27 cellular contexts compared by ENCODE assay signal in genomic region chr3:52124766-52125165, GRCh38.
"Had no signal": no experiment of that assay in that cellular context is flagged by ENCODE, and none has a peak within 500 bp of the region (broad histone marks: within the 10 kb centered on the region; RNA-seq: fewer than 3 reads in every experiment).

No MANE protein-coding gene starts in this region.

- H3K36me3 Mint-ChIP-seq: activated naive CD8-positive, alpha-beta T cell; T-cell had no signal

- H3K9me3 Mint-ChIP-seq: activated CD4-positive, alpha-beta memory T cell treated with anti-CD3 and anti-CD28 coated beads, Interleukin-2, amount 10 ng/mL, durations not matched to agents 7 days and 5 days; activated naive CD4-positive, alpha-beta T cell treated with anti-CD3 and anti-CD28 coated beads for 36 hours; activated T-helper 17 cell treated with anti-CD3 and anti-CD28 coated beads, Interleukin-2, amount 50 U/mL, for 72 hours; T-cell had no signal

- H3K27ac ChIP-seq: brain microvascular endothelial cell, cardiac muscle cell, KMS-11, Peyer's patch, WERI-Rb-1 had no signal

- H3K4me3 Mint-ChIP-seq: activated CD4-positive, alpha-beta memory T cell treated with anti-CD3 and anti-CD28 coated beads, Interleukin-2, amount 10 ng/mL, durations not matched to agents 7 days and 5 days; activated CD4-positive, alpha-beta T cell treated with anti-CD3 and anti-CD28 coated beads for 36 hours; activated naive CD4-positive, alpha-beta T cell treated with anti-CD3 and anti-CD28 coated beads for 36 hours; activated naive CD8-positive, alpha-beta T cell; activated T-helper 17 cell treated with anti-CD3 and anti-CD28 coated beads, Interleukin-2, amount 50 U/mL, for 72 hours; T-cell had no signal

- H3K36me3 ChIP-seq: brain microvascular endothelial cell, cardiac muscle cell, Peyer's patch had no signal

- H3K27ac Mint-ChIP-seq: activated CD4-positive, alpha-beta T cell treated with anti-CD3 and anti-CD28 coated beads for 36 hours; activated naive CD4-positive, alpha-beta T cell treated with anti-CD3 and anti-CD28 coated beads for 36 hours; activated naive CD8-positive, alpha-beta T cell; T-cell had no signal

- H3K27me3 Mint-ChIP-seq: activated CD4-positive, alpha-beta memory T cell treated with anti-CD3 and anti-CD28 coated beads, Interleukin-2, amount 10 ng/mL, durations not matched to agents 7 days and 5 days; activated CD4-positive, alpha-beta T cell treated with anti-CD3 and anti-CD28 coated beads for 36 hours; activated naive CD8-positive, alpha-beta T cell; activated T-helper 17 cell treated with anti-CD3 and anti-CD28 coated beads, Interleukin-2, amount 50 U/mL, for 72 hours; T-cell had no signal

- H3K27me3 ChIP-seq: brain microvascular endothelial cell, cardiac muscle cell, Peyer's patch had no signal

- H3K9me3 ChIP-seq: Peyer's patch had no signal

- ATAC-seq: activated CD4-positive, alpha-beta T cell treated with anti-CD3 and anti-CD28 coated beads for 36 hours; activated T-helper 17 cell treated with anti-CD3 and anti-CD28 coated beads, Interleukin-2, amount 50 U/mL, for 72 hours; T-cell had no signal

- DNase-seq: activated CD4-positive, alpha-beta memory T cell treated with anti-CD3 and anti-CD28 coated beads, Interleukin-2, amount 10 ng/mL, durations not matched to agents 7 days and 5 days; activated CD4-positive, alpha-beta T cell treated with anti-CD3 and anti-CD28 coated beads for 36 hours; activated CD4-positive, alpha-beta T cell treated with anti-CD3 and anti-CD28 coated beads, Interleukin-2, amount 50 U/mL, for 1 hour; activated gamma-delta T cell; activated naive CD4-positive, alpha-beta T cell treated with anti-CD3 and anti-CD28 coated beads for 36 hours; activated T-cell treated with anti-CD3 and anti-CD28 coated beads for 4 hours; activated T-cell treated with anti-CD3 and anti-CD28 coated beads, Interleukin-2, amount 50 U/mL, for 48 hours; amygdala; brain microvascular endothelial cell; cerebellar nuclear complex; MV-4-11; NCI-H1092 treated with DMSO at 0.1 percent for 48 hours; NCI-H1436; NCI-H1694 treated with DMSO at 0.1 percent for 48 hours; NCI-H2029 treated with DMSO at 0.1 percent for 48 hours; NCI-H510A treated with DMSO at 0.1 percent for 48 hours; NCI-H69; Peyer's patch; SIG-M5; T-cell; T-helper 2 cell; T1000; WERI-Rb-1 had no signal

- H3K4me3 ChIP-seq: cardiac muscle cell, Peyer's patch had no signal
